Comparison of ENCODE assay signal across 27 cellular contexts in the genomic region with DNA sequence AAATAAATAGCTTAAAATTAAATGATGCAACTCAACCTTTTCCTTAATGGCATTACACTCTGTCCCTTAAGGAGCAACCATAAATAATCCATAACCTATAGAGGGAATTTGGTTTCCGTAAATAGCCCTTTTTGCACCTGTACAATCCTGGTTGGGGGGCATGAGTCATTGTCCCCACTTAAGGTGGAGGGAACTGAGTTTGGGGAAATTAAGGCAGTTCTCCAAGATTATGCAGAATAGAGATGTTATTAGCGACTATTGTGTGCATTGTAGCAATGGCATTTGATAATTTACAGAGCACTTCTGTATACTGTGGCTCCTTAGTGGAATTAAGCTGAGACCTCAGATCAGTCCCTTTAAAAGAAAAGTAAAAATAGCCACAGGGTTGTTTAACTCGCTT. TPM values are rescaled to one million over a fixed set of nuclear protein-coding genes. Genes with fewer than 3 reads are reported as not detected.
"Had no signal": no experiment of that assay in that cellular context is flagged by ENCODE, and none has a peak within 500 bp of the region (broad histone marks: within the 10 kb centered on the region; RNA-seq: fewer than 3 reads in every experiment).

No MANE protein-coding gene starts in this region.

- ATAC-seq: effector memory CD8-positive, alpha-beta T cell; esophagus mucosa; gastrocnemius medialis; heart right ventricle; left cardiac atrium; left lung; left ventricle myocardium superior; lower lobe of right lung; mucosa of descending colon had no signal

- H3K9me3 Mint-ChIP-seq: dendritic cell treated with granulocyte-macrophage colony-stimulating factor and Interleukin-4, amounts not matched to agents 40 ng/mL and 50 ng/mL, for 4 days; endodermal cell; mesothelial cell of epicardium had no signal

- H3K9me3 ChIP-seq: colonic mucosa, esophagus squamous epithelium, gastrocnemius medialis, heart right ventricle, left lung, lower lobe of right lung, mucosa of descending colon had no signal

- H3K4me3 ChIP-seq: colonic mucosa, esophagus squamous epithelium, gastrocnemius medialis, heart right ventricle, left lung, lower lobe of right lung, mucosa of descending colon had no signal

- H3K27ac ChIP-seq: colonic mucosa, epithelial cell of prostate, esophagus squamous epithelium, gastrocnemius medialis, heart right ventricle, left lung, lower lobe of right lung had no signal

- DNase-seq: colonic mucosa; cortex of kidney; effector CD8-positive, alpha-beta T cell; effector memory CD8-positive, alpha-beta T cell; endodermal cell; erythroblast; esophagus squamous epithelium; foreskin fibroblast; foreskin melanocyte; gastrocnemius medialis; glutamatergic neuron; head of caudate nucleus; heart right ventricle; hippocampal formation; left cardiac atrium; left lung; left ventricle myocardium superior; lower lobe of right lung; mesenchymal stem cell; mucosa of descending colon; naive B cell had no signal

- H3K36me3 ChIP-seq: colonic mucosa, esophagus squamous epithelium, gastrocnemius medialis, left lung, lower lobe of right lung had no signal

- H3K27ac Mint-ChIP-seq: dendritic cell treated with granulocyte-macrophage colony-stimulating factor and Interleukin-4, amounts not matched to agents 40 ng/mL and 50 ng/mL, for 4 days; effector memory CD8-positive, alpha-beta T cell; endodermal cell; mesothelial cell of epicardium; naive B cell had no signal

- H3K4me3 Mint-ChIP-seq: dendritic cell treated with granulocyte-macrophage colony-stimulating factor and Interleukin-4, amounts not matched to agents 40 ng/mL and 50 ng/mL, for 4 days; effector memory CD8-positive, alpha-beta T cell; endodermal cell; mesothelial cell of epicardium; naive B cell had no signal

- H3K4me1 ChIP-seq: colonic mucosa had no signal

RNA-seq across cellular contexts. Expression of gene MYCN, which starts 6.6 kb away (rescaled TPM):
- total RNA-seq: myocyte had no signal
- polyA plus RNA-seq: keratinocyte had no signal
